ENCODE assay signal across 28 cellular contexts in genomic region chr22:47759909-47760308, GRCh38.
"Had no signal": no experiment of that assay in that cellular context is flagged by ENCODE, and none has a peak within 500 bp of the region (broad histone marks: within the 10 kb centered on the region; RNA-seq: fewer than 3 reads in every experiment).

No MANE protein-coding gene starts in this region.

- H3K27ac Mint-ChIP-seq: natural killer cell treated with Interleukin-12 subunit alpha and Interleukin-12 subunit beta and Interleukin-15 and Interleukin-18, amount 100 ng/mL, for 72 hours; nephron progenitor cell; progenitor cell of endocrine pancreas; stimulated activated effector memory CD8-positive, alpha-beta T cell treated with anti-CD3 and anti-CD28 coated beads, Interleukin-12 subunit alpha, Interleukin-12 subunit beta, amount 100 ng/mL, for 72 hours; stimulated activated naive B cell treated with anti-CD40 and anti-IgM and Interleukin-4, amounts not matched to agents 10 μg/mL and 1 μg/mL and 100 μg/mL, for 72 hours; stimulated activated naive CD8-positive, alpha-beta T cell treated with anti-CD3 and anti-CD28 coated beads, Interleukin-15, Interleukin-2, amounts not matched to agents 100 ng/mL and 50 ng/mL, for 24 hours had no signal

- H3K36me3 Mint-ChIP-seq: natural killer cell treated with Interleukin-12 subunit alpha and Interleukin-12 subunit beta and Interleukin-15 and Interleukin-18, amount 100 ng/mL, for 72 hours; stimulated activated effector memory CD8-positive, alpha-beta T cell treated with anti-CD3 and anti-CD28 coated beads, Interleukin-12 subunit alpha, Interleukin-12 subunit beta, amount 100 ng/mL, for 72 hours; stimulated activated naive B cell treated with anti-CD40 and anti-IgM and Interleukin-4, amounts not matched to agents 10 μg/mL and 1 μg/mL and 100 μg/mL, for 72 hours had no signal

- H3K27ac ChIP-seq: ovary, parathyroid adenoma, psoas muscle, right lobe of liver, sigmoid colon, stomach, thoracic aorta, thyroid gland, tibial nerve, upper lobe of left lung, vagina had no signal

- DNase-seq: nephron progenitor cell; occipital lobe; ovary; posterior cingulate gyrus; psoas muscle; right cardiac atrium; right lobe of liver; sigmoid colon; small intestine; stimulated activated CD4-positive, alpha-beta T cell treated with anti-CD3 and anti-CD28 coated beads, Interleukin-15, amount 100 ng/mL, for 24 hours; stimulated activated CD4-positive, alpha-beta T cell treated with anti-CD3 and anti-CD28 coated beads, Interleukin-2, amount 100 ng/mL, for 24 hours; stimulated activated CD4-positive, alpha-beta T cell treated with anti-CD3 and anti-CD28 coated beads, Interleukin-2, amount 100 ng/mL, for 48 hours; stimulated activated CD4-positive, alpha-beta T cell treated with anti-CD3 and anti-CD28 coated beads, Interleukin-4, amount 100 ng/mL, for 24 hours; stimulated activated naive B cell treated with anti-CD40 and anti-IgM and Interleukin-4, amounts not matched to agents 10 μg/mL and 1 μg/mL and 100 μg/mL, for 72 hours; stimulated activated naive CD4-positive, alpha-beta T cell treated with Interleukin-2 at 50 U/mL for 16 hours; stomach; thyroid gland; trophoblast cell; upper lobe of left lung had no signal

- H2AFZ ChIP-seq: parathyroid adenoma had no signal

- H3K36me3 ChIP-seq: ovary, right lobe of liver, sigmoid colon, stomach, thoracic aorta, thyroid gland, tibial nerve, upper lobe of left lung, vagina had no signal

- ATAC-seq: natural killer cell treated with Interleukin-12 subunit alpha and Interleukin-12 subunit beta and Interleukin-15 and Interleukin-18, amount 100 ng/mL, for 72 hours; psoas muscle; right cardiac atrium; right lobe of liver; stimulated activated effector memory CD8-positive, alpha-beta T cell treated with anti-CD3 and anti-CD28 coated beads, Interleukin-12 subunit alpha, Interleukin-12 subunit beta, amount 100 ng/mL, for 72 hours; stimulated activated naive B cell treated with anti-CD40 and anti-IgM and Interleukin-4, amounts not matched to agents 10 μg/mL and 1 μg/mL and 100 μg/mL, for 72 hours had no signal

- H3K4me3 ChIP-seq: ovary, psoas muscle, right lobe of liver, sigmoid colon, stomach, thoracic aorta, thyroid gland, tibial nerve, upper lobe of left lung, vagina had no signal

- H3K9ac ChIP-seq: parathyroid adenoma had no signal

- H3K4me3 Mint-ChIP-seq: natural killer cell treated with Interleukin-12 subunit alpha and Interleukin-12 subunit beta and Interleukin-15 and Interleukin-18, amount 100 ng/mL, for 72 hours; nephron progenitor cell; neural crest cell; stimulated activated effector memory CD8-positive, alpha-beta T cell treated with anti-CD3 and anti-CD28 coated beads, Interleukin-12 subunit alpha, Interleukin-12 subunit beta, amount 100 ng/mL, for 72 hours; stimulated activated naive B cell treated with anti-CD40 and anti-IgM and Interleukin-4, amounts not matched to agents 10 μg/mL and 1 μg/mL and 100 μg/mL, for 72 hours; stimulated activated naive CD8-positive, alpha-beta T cell treated with anti-CD3 and anti-CD28 coated beads, Interleukin-15, Interleukin-2, amounts not matched to agents 100 ng/mL and 50 ng/mL, for 24 hours had no signal

- H3K79me2 ChIP-seq: parathyroid adenoma had no signal

- H3K9me3 ChIP-seq: ovary, psoas muscle, right lobe of liver, sigmoid colon, thoracic aorta, thyroid gland, upper lobe of left lung, vagina had no signal

- H3K9me3 Mint-ChIP-seq: natural killer cell treated with Interleukin-12 subunit alpha and Interleukin-12 subunit beta and Interleukin-15 and Interleukin-18, amount 100 ng/mL, for 72 hours; stimulated activated effector memory CD8-positive, alpha-beta T cell treated with anti-CD3 and anti-CD28 coated beads, Interleukin-12 subunit alpha, Interleukin-12 subunit beta, amount 100 ng/mL, for 72 hours; stimulated activated naive B cell treated with anti-CD40 and anti-IgM and Interleukin-4, amounts not matched to agents 10 μg/mL and 1 μg/mL and 100 μg/mL, for 72 hours; stimulated activated naive CD8-positive, alpha-beta T cell treated with anti-CD3 and anti-CD28 coated beads, Interleukin-15, Interleukin-2, amounts not matched to agents 100 ng/mL and 50 ng/mL, for 24 hours had no signal

- H3K27me3 ChIP-seq: ovary, right lobe of liver, sigmoid colon, thyroid gland, tibial nerve, upper lobe of left lung, vagina had no signal

- H3K4me1 ChIP-seq: parathyroid adenoma, psoas muscle, right lobe of liver, sigmoid colon, stomach, thyroid gland, tibial nerve, upper lobe of left lung, vagina had no signal

- H3K4me1 Mint-ChIP-seq: nephron progenitor cell; neural crest cell; stimulated activated effector memory CD8-positive, alpha-beta T cell treated with anti-CD3 and anti-CD28 coated beads, Interleukin-12 subunit alpha, Interleukin-12 subunit beta, amount 100 ng/mL, for 72 hours; stimulated activated naive B cell treated with anti-CD40 and anti-IgM and Interleukin-4, amounts not matched to agents 10 μg/mL and 1 μg/mL and 100 μg/mL, for 72 hours had no signal
